In the genomic region with DNA sequence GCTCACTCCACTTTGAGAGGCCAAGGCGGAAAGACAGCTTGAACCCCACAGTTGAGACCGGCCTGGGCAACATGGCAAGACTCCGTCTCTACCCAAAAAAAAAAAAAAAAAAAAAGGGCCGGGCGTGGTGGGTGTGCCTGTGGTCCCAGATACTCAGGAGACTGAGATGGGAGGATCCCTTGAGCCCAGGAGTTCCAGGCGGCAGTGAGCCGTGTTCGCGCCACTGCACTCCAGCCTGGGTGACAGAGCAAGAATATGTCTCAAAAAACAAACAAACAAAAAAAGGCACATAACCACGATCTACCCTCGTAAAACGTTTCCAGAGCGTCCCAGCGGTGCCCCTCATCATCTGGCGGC, we compare ENCODE assay signal across 1 cellular context.
TF ChIP-seq lines count a peak whose summit lies in the region.

No MANE protein-coding gene starts in this region.

TF ChIP-seq in HCT116, 20 proteins besides CTCF, POLR2A, EP300 and RAD21:
- TF ChIP-seq, protein P1, sequence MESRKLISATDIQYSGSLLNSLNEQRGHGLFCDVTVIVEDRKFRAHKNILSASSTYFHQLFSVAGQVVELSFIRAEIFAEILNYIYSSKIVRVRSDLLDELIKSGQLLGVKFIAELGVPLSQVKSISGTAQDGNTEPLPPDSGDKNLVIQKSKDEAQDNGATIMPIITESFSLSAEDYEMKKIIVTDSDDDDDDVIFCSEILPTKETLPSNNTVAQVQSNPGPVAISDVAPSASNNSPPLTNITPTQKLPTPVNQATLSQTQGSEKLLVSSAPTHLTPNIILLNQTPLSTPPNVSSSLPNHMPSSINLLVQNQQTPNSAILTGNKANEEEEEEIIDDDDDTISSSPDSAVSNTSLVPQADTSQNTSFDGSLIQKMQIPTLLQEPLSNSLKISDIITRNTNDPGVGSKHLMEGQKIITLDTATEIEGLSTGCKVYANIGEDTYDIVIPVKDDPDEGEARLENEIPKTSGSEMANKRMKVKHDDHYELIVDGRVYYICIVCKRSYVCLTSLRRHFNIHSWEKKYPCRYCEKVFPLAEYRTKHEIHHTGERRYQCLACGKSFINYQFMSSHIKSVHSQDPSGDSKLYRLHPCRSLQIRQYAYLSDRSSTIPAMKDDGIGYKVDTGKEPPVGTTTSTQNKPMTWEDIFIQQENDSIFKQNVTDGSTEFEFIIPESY (IDR thresholded peaks at IDR 0.05; ENCODE audit: extremely low read depth, insufficient replicate concordance, low read length), result no peak
- no peak for TF ChIP-seq EGR1 (IDR thresholded peaks at IDR 0.05; ENCODE audit: low read depth)
- TF ChIP-seq REST (IDR thresholded peaks at IDR 0.05; ENCODE audit: low read depth), result no peak
